1 cellular context compared by ENCODE assay signal in genomic region chr6:45044086-45044485, GRCh38.
TF ChIP-seq lines count a peak whose summit lies in the region.

No MANE protein-coding gene starts in this region.

TF ChIP-seq in HepG2, 621 proteins besides CTCF, POLR2A, EP300 and RAD21 (continued from another document and continues in another):
- TF ChIP-seq MLXIP (CRISPR knock-in tag; IDR thresholded peaks at IDR 0.05; ENCODE audit: borderline replicate concordance) (no peak), ATF1 (CRISPR knock-in tag; IDR thresholded peaks at IDR 0.05) (no peak), ZNF605 (CRISPR knock-in tag; IDR thresholded peaks at IDR 0.05) (no peak), ZNF598 (CRISPR knock-in tag; IDR thresholded peaks at IDR 0.05; ENCODE audit: borderline replicate concordance) (no peak), NONO (IDR thresholded peaks at IDR 0.05) (no peak), NONO (CRISPR knock-in tag; conservative IDR thresholded peaks at IDR 0.05) (no peak), CEBPZ (IDR thresholded peaks at IDR 0.05; ENCODE audit: low read length) (no peak), BCL3 (CRISPR knock-in tag; IDR thresholded peaks at IDR 0.05) (peak; percentile 95), NPAS2 (CRISPR knock-in tag; IDR thresholded peaks at IDR 0.05; ENCODE audit: borderline replicate concordance) (no peak), PAX8 (CRISPR knock-in tag; IDR thresholded peaks at IDR 0.05; ENCODE audit: borderline replicate concordance) (no peak), ELF4 (CRISPR knock-in tag; IDR thresholded peaks at IDR 0.05; ENCODE audit: borderline replicate concordance) (no peak), HOXA3 (CRISPR knock-in tag; IDR thresholded peaks at IDR 0.05) (no peak), SIX1 (CRISPR knock-in tag; IDR thresholded peaks at IDR 0.05; ENCODE audit: borderline replicate concordance) (peak; percentile 97), FIP1L1 (IDR thresholded peaks at IDR 0.05; ENCODE audit: borderline replicate concordance, insufficient read depth, low read depth, low read length) (no peak), PPARG (CRISPR knock-in tag; conservative IDR thresholded peaks at IDR 0.05) (peak; percentile 86), HNRNPK (IDR thresholded peaks at IDR 0.05; ENCODE audit: low read depth, low read length, poor library complexity, severe bottlenecking) (no peak), THAP8 (CRISPR knock-in tag; IDR thresholded peaks at IDR 0.05; ENCODE audit: borderline replicate concordance) (no peak), ZNF512B (CRISPR knock-in tag; IDR thresholded peaks at IDR 0.05; ENCODE audit: borderline replicate concordance) (no peak), CBX2 (IDR thresholded peaks at IDR 0.05; ENCODE audit: low read depth, low read length) (no peak), CBX2 (CRISPR knock-in tag; IDR thresholded peaks at IDR 0.05; ENCODE audit: low read depth) (no peak), SNAPC5 (CRISPR knock-in tag; IDR thresholded peaks at IDR 0.05; ENCODE audit: borderline replicate concordance) (no peak), HNF4A (CRISPR knock-in tag; IDR thresholded peaks at IDR 0.05) (peak; percentile 61), ZNF567 (CRISPR knock-in tag; IDR thresholded peaks at IDR 0.05; ENCODE audit: borderline replicate concordance) (no peak), ZNF761 (CRISPR knock-in tag; conservative IDR thresholded peaks at IDR 0.05) (no peak), PHF21A (CRISPR knock-in tag; IDR thresholded peaks at IDR 0.05) (no peak), ZNF281 (CRISPR knock-in tag; IDR thresholded peaks at IDR 0.05; ENCODE audit: borderline replicate concordance) (no peak), POGZ (CRISPR knock-in tag; IDR thresholded peaks at IDR 0.05) (peak; percentile 60; the same call in 1 of the 2 replicates), ZBTB7B (CRISPR knock-in tag; IDR thresholded peaks at IDR 0.05) (no peak), ZNF747 (CRISPR knock-in tag; IDR thresholded peaks at IDR 0.05; ENCODE audit: borderline replicate concordance) (no peak), ZNF530 (CRISPR knock-in tag; IDR thresholded peaks at IDR 0.05; ENCODE audit: low read depth) (no peak), HOMEZ (CRISPR knock-in tag; IDR thresholded peaks at IDR 0.05; ENCODE audit: low read depth) (peak; percentile 87; the same call in 1 of the 2 replicates), ARID3A (IDR thresholded peaks at IDR 0.05; ENCODE audit: low read depth, low read length) (peak; percentile 81), SOX5 (CRISPR knock-in tag; IDR thresholded peaks at IDR 0.05; ENCODE audit: borderline replicate concordance) (no peak), USF2 (IDR thresholded peaks at IDR 0.05; ENCODE audit: low read depth, low read length) (no peak), USF2 (CRISPR knock-in tag; IDR thresholded peaks at IDR 0.05; ENCODE audit: borderline replicate concordance) (no peak), ZNF224 (CRISPR knock-in tag; IDR thresholded peaks at IDR 0.05) (no peak), ONECUT2 (CRISPR knock-in tag; IDR thresholded peaks at IDR 0.05) (peak; percentile 80), ATAD3A (CRISPR knock-in tag; IDR thresholded peaks at IDR 0.05) (no peak), ZNF614 (CRISPR knock-in tag; IDR thresholded peaks at IDR 0.05; ENCODE audit: borderline replicate concordance) (no peak), ZNF3 (CRISPR knock-in tag; IDR thresholded peaks at IDR 0.05) (no peak), FOXA3 (CRISPR knock-in tag; IDR thresholded peaks at IDR 0.05) (no peak), NCOA2 (CRISPR knock-in tag; IDR thresholded peaks at IDR 0.05) (peak; percentile 13; the same call in 1 of the 2 replicates), ZNF34 (CRISPR knock-in tag; IDR thresholded peaks at IDR 0.05; ENCODE audit: borderline replicate concordance) (no peak), NFKBIZ (CRISPR knock-in tag; IDR thresholded peaks at IDR 0.05) (peak; percentile 88; the same call in 1 of the 2 replicates)
